In the genomic region with DNA sequence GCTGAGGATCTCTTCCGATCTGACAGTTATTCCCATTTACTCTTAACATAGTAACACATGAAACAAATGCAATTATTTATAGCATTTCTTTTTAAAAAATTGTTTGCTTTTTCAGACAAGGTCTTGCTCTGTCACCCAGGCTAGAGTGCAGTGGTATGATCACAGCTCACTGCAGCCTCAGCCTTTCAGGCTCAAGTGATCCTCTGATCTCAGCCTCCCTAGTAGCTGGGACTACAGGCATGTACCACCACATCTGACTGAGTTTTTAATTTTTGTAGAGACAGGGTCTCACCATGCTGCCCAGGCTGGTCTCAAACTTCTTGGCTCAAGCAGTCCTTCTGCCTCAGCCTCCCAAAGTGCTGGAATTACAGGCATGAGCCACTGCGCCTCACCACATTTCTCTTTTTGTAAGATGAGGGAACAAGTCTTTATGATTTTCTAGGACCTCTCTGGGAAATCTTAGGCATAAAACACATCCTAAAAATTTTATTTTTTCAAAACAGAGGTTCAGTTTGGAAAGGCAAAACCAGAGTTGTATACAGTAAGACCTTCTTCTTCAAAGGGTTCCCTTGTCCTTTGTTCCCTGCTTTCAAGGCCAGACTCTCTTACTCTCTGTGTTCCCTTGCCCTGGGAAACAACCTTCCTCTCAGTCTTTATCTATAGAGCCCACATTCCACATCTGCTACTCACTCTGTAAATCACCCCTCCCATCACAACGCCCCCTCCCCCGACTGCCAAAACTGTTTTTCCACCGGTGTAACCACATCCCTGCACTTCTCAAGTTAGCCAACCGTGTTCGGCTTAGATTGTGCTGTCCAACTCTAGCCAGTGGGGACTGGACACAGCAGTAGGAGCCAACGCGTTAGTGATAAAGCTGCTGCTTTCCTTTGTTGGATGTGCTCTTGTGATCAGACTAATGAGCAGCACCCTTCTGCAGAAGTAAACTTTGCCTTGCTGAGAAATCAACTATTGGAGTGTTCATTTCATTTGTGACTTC, we compare ENCODE assay signal across 21 cellular contexts.
"Had no signal": no experiment of that assay in that cellular context is flagged by ENCODE, and none has a peak within 500 bp of the region (broad histone marks: within the 10 kb centered on the region; RNA-seq: fewer than 3 reads in every experiment).

No MANE protein-coding gene starts in this region.

- FAIRE-seq: islet of Langerhans had no signal

- H3K9me3 ChIP-seq: thyroid gland had no signal

- H3K27ac ChIP-seq: epithelial cell of prostate, heart right ventricle, vagina had no signal

- DNase-seq: activated CD4-positive, alpha-beta T cell treated with anti-CD3 and anti-CD28 coated beads, Interleukin-2, amount 50 U/mL, for 1 hour; activated CD8-positive, alpha-beta memory T cell treated with anti-CD3 and anti-CD28 coated beads for 24 hours; activated gamma-delta T cell treated with Interleukin-2 at 50 U/mL for 16 hours; amygdala; cerebellar nuclear complex; effector memory CD4-positive, alpha-beta T cell; heart right ventricle; mammary epithelial cell; naive thymus-derived CD8-positive, alpha-beta T cell; occipital lobe; stimulated activated naive CD8-positive, alpha-beta T cell treated with anti-CD3 and anti-CD28 coated beads, Interleukin-15, Interleukin-2, amounts not matched to agents 100 U/mL and 50 U/mL, for 24 hours; T-helper 2 cell; thyroid gland had no signal

- H3K4me1 ChIP-seq: heart right ventricle, thyroid gland, vagina had no signal

- ATAC-seq: activated CD4-positive, CD25-positive, alpha-beta regulatory T cell treated with anti-CD3 and anti-CD28 coated beads, Interleukin-2, amount 50 U/mL, for 24 hours; left lobe of liver; naive thymus-derived CD8-positive, alpha-beta T cell; stimulated activated naive CD8-positive, alpha-beta T cell treated with anti-CD3 and anti-CD28 coated beads, Interleukin-15, Interleukin-2, amounts not matched to agents 100 U/mL and 50 U/mL, for 24 hours had no signal

- H3K27ac Mint-ChIP-seq: activated naive CD8-positive, alpha-beta T cell; dendritic cell treated with granulocyte-macrophage colony-stimulating factor and Interleukin-4, amounts not matched to agents 40 ng/mL and 50 ng/mL, for 4 days; naive thymus-derived CD8-positive, alpha-beta T cell had no signal

- H3K4me3 Mint-ChIP-seq: activated naive CD8-positive, alpha-beta T cell; dendritic cell treated with granulocyte-macrophage colony-stimulating factor and Interleukin-4, amounts not matched to agents 40 ng/mL and 50 ng/mL, for 4 days; naive thymus-derived CD8-positive, alpha-beta T cell had no signal

- H3K27me3 ChIP-seq: gastroesophageal sphincter, heart right ventricle, thyroid gland, vagina had no signal

- H3K4me3 ChIP-seq: gastroesophageal sphincter, heart right ventricle, thyroid gland, vagina had no signal

- H3K27me3 Mint-ChIP-seq: activated naive CD8-positive, alpha-beta T cell; dendritic cell treated with granulocyte-macrophage colony-stimulating factor and Interleukin-4, amounts not matched to agents 40 ng/mL and 50 ng/mL, for 4 days; naive thymus-derived CD8-positive, alpha-beta T cell had no signal
